ENCODE assay signal across 18 cellular contexts in the genomic region with DNA sequence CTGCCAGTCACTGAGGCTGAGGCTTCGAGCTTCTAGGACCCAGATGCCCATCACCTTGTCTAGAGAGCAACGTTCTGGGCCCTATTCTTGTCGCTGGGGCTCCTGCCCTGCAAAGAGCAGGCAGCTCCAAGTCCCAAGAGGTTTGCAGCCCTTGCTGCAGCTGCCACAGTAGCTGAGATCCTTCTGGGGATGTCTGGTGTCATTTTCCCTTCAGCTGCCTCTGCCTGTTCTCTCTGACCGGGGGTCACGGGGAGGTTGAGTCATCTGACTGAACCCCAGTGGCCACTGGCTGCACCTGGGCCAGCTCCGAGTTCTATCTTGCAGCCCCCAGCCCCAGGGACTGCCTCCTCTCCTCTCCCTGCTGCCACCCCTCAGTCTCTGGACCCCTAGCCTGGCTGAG. TPM values are rescaled to one million over a fixed set of nuclear protein-coding genes. Genes with fewer than 3 reads are reported as not detected.
DNase-seq lines count a peak whose midpoint lies in the region; ATAC-seq and TF ChIP-seq lines count a peak whose summit lies in the region.
"Had no signal": no experiment of that assay in that cellular context is flagged by ENCODE, and none has a peak within 500 bp of the region (broad histone marks: within the 10 kb centered on the region; RNA-seq: fewer than 3 reads in every experiment).

No MANE protein-coding gene starts in this region.

- H3K4me1 Mint-ChIP-seq in glutamatergic neuron (ENCODE audit: low read depth, unreplicated experiment) (peaks cover 24% of the 10 kb centered on the region), T-cell (peaks cover under 1 to 7% (median 5%) of the 10 kb centered on the region in 3 donors)
- H3K4me1 Mint-ChIP-seq: T-helper 17 cell had no signal

- H3K4me1 ChIP-seq in skeletal muscle tissue (ENCODE audit: control insufficient read depth in 3 of 3, insufficient read depth in 3 of 3, low read length in 3 of 3) (peaks cover 32 to 55% (median 49%) of the 10 kb centered on the region in 3 donors), prostate gland (replicated peaks) (no peaks in the 10 kb centered on the region)
- H3K4me1 ChIP-seq: BE2C had no signal

- H3K36me3 ChIP-seq in skeletal muscle tissue (ENCODE audit: control insufficient read depth in 3 of 3, insufficient read depth in 3 of 3, low read length in 3 of 3), result peaks cover 0 to 2% (median 0%) of the 10 kb centered on the region in 3 donors
- no peaks in the 10 kb centered on the region for H3K36me3 ChIP-seq in prostate gland
- H3K36me3 ChIP-seq: BE2C, SJSA1 had no signal

- H3K27ac ChIP-seq in skeletal muscle tissue (ENCODE audit: low read depth, low read length) (peak overlapping the region; percentile 72), prostate gland (no peak overlapping the region)
- H3K27ac ChIP-seq: SJSA1 had no signal

- H3K9me3 Mint-ChIP-seq in glutamatergic neuron (ENCODE audit: unreplicated experiment) (peaks cover 10% of the 10 kb centered on the region), T-cell (no peaks in the 10 kb centered on the region)
- H3K9me3 Mint-ChIP-seq: CD8-positive, alpha-beta T cell; H9 had no signal

- H3K4me3 Mint-ChIP-seq in glutamatergic neuron (ENCODE audit: unreplicated experiment) (no peak overlapping the region), T-cell (no peak overlapping the region)
- H3K4me3 Mint-ChIP-seq: CD8-positive, alpha-beta T cell; H9; T-helper 17 cell had no signal

- peak overlapping the region in 1 of 3 donors; percentile 35 for H3K4me3 ChIP-seq in skeletal muscle tissue (ENCODE audit: low read length in 3 of 3)
- H3K4me3 ChIP-seq in prostate gland, result no peak overlapping the region
- H3K4me3 ChIP-seq: SJSA1 had no signal

- CTCF ChIA-PET in T-cell (lab: Charles Lee), result no interaction called here

- peaks cover 6% of the 10 kb centered on the region for H3K27me3 Mint-ChIP-seq in glutamatergic neuron (ENCODE audit: unreplicated experiment)
- H3K27me3 Mint-ChIP-seq in T-cell, result peaks cover 16 to 39% of the 10 kb centered on the region in 2 donors

- DNase-seq in NCI-H2107 treated with DMSO at 0.1 percent for 48 hours (lab: John Stamatoyannopoulos, UW; ENCODE audit: unreplicated experiment) (peak; percentile 49), NCI-H2107 (lab: John Stamatoyannopoulos, UW) (no peak), LHCN-M2 (ENCODE audit: low read depth) (peak; percentile 87), glutamatergic neuron (peak; percentile 62), T-cell (no peak), prostate gland (ENCODE audit: low spot score) (no peak)
- DNase-seq: BE2C; Calu3; CD8-positive, alpha-beta T cell; H9; NCI-H2029; NCI-H345; NCI-H526 treated with DMSO at 0.1 percent for 48 hours; T-helper 17 cell had no signal

- ATAC-seq in T-cell (replicated peaks in 1 of 4), result no peak
- no peak for ATAC-seq in HG03571 (IDR thresholded peaks at IDR 0.05; ENCODE audit: unreplicated experiment)
- ATAC-seq: CD8-positive, alpha-beta T cell; Panc1; T-helper 17 cell had no signal

- H3K9me3 ChIP-seq in skeletal muscle tissue (ENCODE audit: control insufficient read depth in 3 of 3, low read length in 3 of 3) (no peaks in the 10 kb centered on the region), prostate gland (no peaks in the 10 kb centered on the region)
- H3K9me3 ChIP-seq: BE2C, SJSA1 had no signal

- WGBS in prostate gland, result 81% methylated on average over 6 of the region's 6 CpGs

- peaks cover 4% of the 10 kb centered on the region for H3K36me3 Mint-ChIP-seq in glutamatergic neuron (ENCODE audit: unreplicated experiment)
- H3K36me3 Mint-ChIP-seq in T-cell, result no peaks in the 10 kb centered on the region
- H3K36me3 Mint-ChIP-seq: CD8-positive, alpha-beta T cell had no signal

- POLR2A ChIA-PET in T-cell (lab: Charles Lee), result no interaction called here

- H3K27ac Mint-ChIP-seq in glutamatergic neuron (ENCODE audit: unreplicated experiment), result no peak overlapping the region
- no peak overlapping the region for H3K27ac Mint-ChIP-seq in T-cell
- H3K27ac Mint-ChIP-seq: CD8-positive, alpha-beta T cell; T-helper 17 cell had no signal

- TF ChIP-seq CTCF in glutamatergic neuron (IDR thresholded peaks at IDR 0.05; ENCODE audit: partially characterized antibody, unreplicated experiment) (no peak), prostate gland (IDR thresholded peaks at IDR 0.05) (no peak)

- H3K27me3 ChIP-seq in skeletal muscle tissue (ENCODE audit: control insufficient read depth in 3 of 3, insufficient read depth in 3 of 3, low read length in 3 of 3), result peaks cover 0 to 5% (median 0%) of the 10 kb centered on the region in 3 donors
- H3K27me3 ChIP-seq in prostate gland (replicated peaks; ENCODE audit: insufficient read depth), result no peaks in the 10 kb centered on the region

- intact Hi-C loops in prostate gland (cut with DNase I), result no loop called here

- TF ChIP-seq POLR2A in prostate gland (IDR thresholded peaks at IDR 0.05), result no peak

- H3K9ac ChIP-seq in skeletal muscle tissue (ENCODE audit: low read depth in 1 of 3, low read length in 3 of 3), result peak overlapping the region in 1 of 3 donors; percentile 45

RNA-seq across cellular contexts. Expression of gene WSCD1, which starts 4.9 kb away (rescaled TPM):
- total RNA-seq in LHCN-M2 (2014; rRNA removed) (3.7 and 4.0 TPM in 2 replicates), glutamatergic neuron (ENCODE audit: unreplicated experiment) (35.6 TPM), skeletal muscle tissue (33.4 TPM), T-cell (under 1 TPM in 4 of 5 donors, not detected in 1; 0.09 to 0.58 (median 0.27) TPM), prostate gland (1 to 10 TPM; 1.7 to 4.1 TPM)
- polyA plus RNA-seq in LHCN-M2 (2012), result 0.80 TPM
- total RNA-seq: CD8-positive, alpha-beta T cell had no signal

Comparison
In these comparisons a context has a peak if more than half of its experiments do, and no peak if none do; other contexts are left out.
1. DNase-seq: peak in NCI-H2107 treated with DMSO at 0.1 percent for 48 hours (single experiment), LHCN-M2 (single experiment) and glutamatergic neuron (single experiment); none in NCI-H2107 (single experiment), T-cell (0 of 34) and prostate gland (single experiment).